Comparison of ENCODE assay signal across 17 cellular contexts in genomic region chr5:173757817-173758216, GRCh38.
A peak's percentile ranks its signal among the peaks of the same experiment; 100 is the strongest.
DNase-seq lines count a peak whose midpoint lies in the region; TF ChIP-seq lines count a peak whose summit lies in the region.
"Had no signal": no experiment of that assay in that cellular context is flagged by ENCODE, and none has a peak within 500 bp of the region (broad histone marks: within the 10 kb centered on the region; RNA-seq: fewer than 3 reads in every experiment).

No MANE protein-coding gene starts in this region.

- CTCF ChIA-PET in mammary epithelial cell (lab: Charles Lee; ENCODE audit: low non-redundant PET), result no interaction called here

- H3K9me3 Mint-ChIP-seq in type B pancreatic cell, result no peaks in the 10 kb centered on the region

- DNase-seq in NCI-H82 (lab: John Stamatoyannopoulos, UW) (peak; percentile 56), NCI-H82 treated with DMSO at 0.1 percent for 48 hours (lab: John Stamatoyannopoulos, UW; ENCODE audit: unreplicated experiment) (no peak), mammary epithelial cell (no peak), left kidney (ENCODE audit: low read depth, low spot score) (peak; percentile 54), type B pancreatic cell (ENCODE audit: extremely low spot score, unreplicated experiment) (no peak), Ammon's horn (ENCODE audit: low spot score) (no peak)
- DNase-seq in central memory CD4-positive, alpha-beta T cell, result no peak
- DNase-seq: COR-L47, DMS53, GM23248, NCI-H146, NCI-H226, PC-9 had no signal

- TF ChIP-seq CTCF in mammary epithelial cell (conservative IDR thresholded peaks at IDR 0.05 in 1 of 2, IDR thresholded peaks at IDR 0.05 in 1 of 2; ENCODE audit: extremely low read depth in 1 of 2, insufficient read depth in 1 of 2, low read depth in 1 of 2, low read length in 2 of 2), result no peak
- no peak for TF ChIP-seq CTCF in type B pancreatic cell (conservative IDR thresholded peaks at IDR 0.05)

- no peaks in the 10 kb centered on the region for H3K4me1 ChIP-seq in mammary epithelial cell (ENCODE audit: insufficient read depth, low read length)

- H3K79me2 ChIP-seq in mammary epithelial cell (ENCODE audit: insufficient read depth, low read length), result no peaks in the 10 kb centered on the region

- dilution Hi-C loops in mammary epithelial cell (cut with HindIII; ENCODE audit: low sequenced_read_pairs), result loop anchor here (5.0 kb wide), 2 partner anchors 56 to 84 kb away; no protein-coding TSS in a partner anchor

- H2AFZ ChIP-seq in mammary epithelial cell (ENCODE audit: low read depth, low read length), result peak overlapping the region; percentile 36
- H2AFZ ChIP-seq: GM23248, PC-9 had no signal

- H3K27me3 Mint-ChIP-seq in type B pancreatic cell, result no peaks in the 10 kb centered on the region

- H3K4me3 Mint-ChIP-seq in type B pancreatic cell, result no peak overlapping the region

- no peak overlapping the region for H3K27ac Mint-ChIP-seq in type B pancreatic cell

- H4K20me1 ChIP-seq in mammary epithelial cell (ENCODE audit: insufficient read depth, low read length), result no peaks in the 10 kb centered on the region

- H3K36me3 Mint-ChIP-seq in type B pancreatic cell, result no peaks in the 10 kb centered on the region

- H3K4me3 ChIP-seq in mammary epithelial cell (replicated peaks in 1 of 3; ENCODE audit: insufficient read depth in 1 of 3, low read depth in 2 of 3, low read length in 3 of 3), result no peak overlapping the region
- H3K4me3 ChIP-seq: GM23248, K562, PC-9 had no signal

- in situ Hi-C loops in mammary epithelial cell (cut with MboI; ENCODE audit: low sequenced_read_pairs in 2 of 2), result no loop called here

- H3K27me3 ChIP-seq in mammary epithelial cell (ENCODE audit: insufficient read depth, low read length), result no peaks in the 10 kb centered on the region

- WGBS in mammary epithelial cell (ENCODE audit: low coverage, missing lambda C conversion rate), result 64% methylated on average over 5 of the region's 6 CpGs

- intact Hi-C loops in mammary epithelial cell (cut with micrococcal nuclease), result no loop called here

- no TSS peak for BruUV-seq in mammary epithelial cell (replicated peaks; lab: Mats Ljungman, UMichigan)

- H3K9me3 ChIP-seq in mammary epithelial cell (replicated peaks; ENCODE audit: insufficient read depth, low read length), result no peaks in the 10 kb centered on the region

- H3K27ac ChIP-seq in mammary epithelial cell (ENCODE audit: insufficient read depth, low read depth, low read length) (no peak overlapping the region), temporal lobe (ENCODE audit: low read depth, low read length) (peak overlapping the region; percentile 7)
- H3K27ac ChIP-seq: 22Rv1, C4-2B, GM23248, PC-9 had no signal

- H3K9ac ChIP-seq in mammary epithelial cell (ENCODE audit: insufficient read depth, low read length), result no peak overlapping the region
- H3K9ac ChIP-seq: GM23248 had no signal

- no peaks in the 10 kb centered on the region for H3K36me3 ChIP-seq in mammary epithelial cell (ENCODE audit: insufficient read depth, low read length)

- no peak overlapping the region for H3K4me2 ChIP-seq in mammary epithelial cell (ENCODE audit: insufficient read depth, low read depth, low read length)
- H3K4me2 ChIP-seq: PC-9 had no signal

- peaks cover 27% of the 10 kb centered on the region for H3K4me1 Mint-ChIP-seq in type B pancreatic cell (ENCODE audit: unreplicated experiment)

Comparison
In these comparisons a context has a peak if more than half of its experiments do, and no peak if none do; other contexts are left out.
1. DNase-seq: peak in NCI-H82 (single experiment) and left kidney (single experiment); none in NCI-H82 treated with DMSO at 0.1 percent for 48 hours (single experiment), mammary epithelial cell (single experiment), type B pancreatic cell (single experiment), central memory CD4-positive, alpha-beta T cell (single experiment) and Ammon's horn (single experiment).